Comparison of ENCODE assay signal across 9 cellular contexts in genomic region chr14:23284654-23285529, GRCh38. TPM values are rescaled to one million over a fixed set of nuclear protein-coding genes. Genes with fewer than 3 reads are reported as not detected.
DNase-seq lines count a peak whose midpoint lies in the region; ATAC-seq, FAIRE-seq and TF ChIP-seq lines count a peak whose summit lies in the region.
"Had no signal": no experiment of that assay in that cellular context is flagged by ENCODE, and none has a peak within 500 bp of the region (broad histone marks: within the 10 kb centered on the region; RNA-seq: fewer than 3 reads in every experiment).

No MANE protein-coding gene starts in this region.

- TF ChIP-seq CTCF in endodermal cell (conservative IDR thresholded peaks at IDR 0.05), result no peak
- TF ChIP-seq CTCF in D721Med (IDR thresholded peaks at IDR 0.05; ENCODE audit: insufficient read depth, missing control alignments), result no peak

- peak overlapping the region; percentile 90 for H3K27ac Mint-ChIP-seq in activated CD4-positive, alpha-beta T cell treated with anti-CD3 and anti-CD28 coated beads for 36 hours
- peak overlapping the region; percentile 80 for H3K27ac Mint-ChIP-seq in endodermal cell
- peak overlapping the region; percentile 82 to 97 (median 94) for H3K27ac Mint-ChIP-seq in naive thymus-derived CD8-positive, alpha-beta T cell

- POLR2A ChIA-PET in activated CD4-positive, alpha-beta T cell treated with anti-CD3 and anti-CD28 coated beads for 36 hours (lab: Charles Lee), result interaction anchor here (1.8 kb wide), 1 partner anchor 16 kb away, joined by 10 read pairs; no protein-coding TSS in a partner anchor
- POLR2A ChIA-PET in naive thymus-derived CD8-positive, alpha-beta T cell (lab: Charles Lee), result interaction anchor here (0.6 to 3.8 kb wide), 5 partner anchors 12 to 585 kb away, joined by 3 to 57 read pairs (median 14); partner anchors contain the start of genes CEBPE, PABPN1 and PPP1R3E

- CTCF ChIA-PET in activated CD4-positive, alpha-beta T cell treated with anti-CD3 and anti-CD28 coated beads for 36 hours (lab: Charles Lee), result interaction anchor here (0.7 to 3.1 kb wide), 2 partner anchors 17 to 406 kb away, joined by 3 to 20 read pairs; partner anchors contain the start of gene PPP1R3E

- peaks cover 18% of the 10 kb centered on the region for H3K4me1 Mint-ChIP-seq in activated CD4-positive, alpha-beta T cell treated with anti-CD3 and anti-CD28 coated beads for 36 hours
- peaks cover 30% of the 10 kb centered on the region for H3K4me1 Mint-ChIP-seq in endodermal cell
- H3K4me1 Mint-ChIP-seq in naive thymus-derived CD8-positive, alpha-beta T cell, result peaks cover 6 to 37% (median 33%) of the 10 kb centered on the region in 4 donors

- FAIRE-seq in D721Med (lab: Jason Lieb, UNC), result no peak
- FAIRE-seq: endometrium had no signal

- peak overlapping the region; percentile 87 for H3K4me3 ChIP-seq in endodermal cell (ENCODE audit: low read length)

- no peaks in the 10 kb centered on the region for H3K9me3 ChIP-seq in endodermal cell (ENCODE audit: control insufficient read depth, low read length)

- H3K9ac ChIP-seq in endodermal cell (ENCODE audit: extremely low read depth, low read length, poor library complexity, severe bottlenecking), result peak overlapping the region; percentile 62

- WGBS in endodermal cell (ENCODE audit: insufficient coverage in 1 of 2, insufficient read length in 1 of 2), 2 experiments, result 41 to 44% methylated on average over 4 to 8 of the region's 9 CpGs

- no peak overlapping the region for H3K27ac ChIP-seq in endodermal cell (ENCODE audit: low read depth, low read length)

- no peaks in the 10 kb centered on the region for H3K9me3 Mint-ChIP-seq in activated CD4-positive, alpha-beta T cell treated with anti-CD3 and anti-CD28 coated beads for 36 hours (ENCODE audit: low read depth)
- H3K9me3 Mint-ChIP-seq in endodermal cell, result no peaks in the 10 kb centered on the region
- no peaks in the 10 kb centered on the region for H3K9me3 Mint-ChIP-seq in naive thymus-derived CD8-positive, alpha-beta T cell

- no peaks in the 10 kb centered on the region for H3K27me3 Mint-ChIP-seq in activated CD4-positive, alpha-beta T cell treated with anti-CD3 and anti-CD28 coated beads for 36 hours
- peaks cover 25% of the 10 kb centered on the region for H3K27me3 Mint-ChIP-seq in endodermal cell (ENCODE audit: insufficient read depth)
- no peaks in the 10 kb centered on the region for H3K27me3 Mint-ChIP-seq in naive thymus-derived CD8-positive, alpha-beta T cell

- H3K4me3 Mint-ChIP-seq in activated CD4-positive, alpha-beta T cell treated with anti-CD3 and anti-CD28 coated beads for 36 hours, result peak overlapping the region; percentile 99
- peak overlapping the region; percentile 90 for H3K4me3 Mint-ChIP-seq in endodermal cell
- peak overlapping the region; percentile 90 to 100 (median 98) for H3K4me3 Mint-ChIP-seq in naive thymus-derived CD8-positive, alpha-beta T cell

- intact Hi-C loops in activated CD4-positive, alpha-beta T cell treated with anti-CD3 and anti-CD28 coated beads for 36 hours (cut with DNase I, micrococcal nuclease), result loop anchor here in 1 of 2 experiments (10.0 kb wide), 1 partner anchor 190 kb away; the partner anchor contains the start of genes ACIN1 and C14orf119

- ATAC-seq in activated CD4-positive, alpha-beta T cell treated with anti-CD3 and anti-CD28 coated beads for 36 hours, result peak; percentile 16
- no peak for ATAC-seq in naive thymus-derived CD8-positive, alpha-beta T cell
- ATAC-seq in HG02759 (IDR thresholded peaks at IDR 0.05; ENCODE audit: unreplicated experiment), result no peak
- ATAC-seq in HG03457 (IDR thresholded peaks at IDR 0.05; ENCODE audit: unreplicated experiment), result no peak

- H3K27me3 ChIP-seq in endodermal cell (ENCODE audit: control insufficient read depth, insufficient read depth, low read length, poor library complexity, severe bottlenecking), result peaks cover 14% of the 10 kb centered on the region

- H3K36me3 Mint-ChIP-seq in activated CD4-positive, alpha-beta T cell treated with anti-CD3 and anti-CD28 coated beads for 36 hours (ENCODE audit: low read depth), result peaks cover 10% of the 10 kb centered on the region
- H3K36me3 Mint-ChIP-seq in endodermal cell (ENCODE audit: low read depth), result peaks cover 5% of the 10 kb centered on the region
- H3K36me3 Mint-ChIP-seq in naive thymus-derived CD8-positive, alpha-beta T cell, result no peaks in the 10 kb centered on the region

- no peaks in the 10 kb centered on the region for H3K36me3 ChIP-seq in endodermal cell (ENCODE audit: control insufficient read depth, insufficient read depth, low read length)

- no peaks in the 10 kb centered on the region for H3K4me1 ChIP-seq in endodermal cell (ENCODE audit: control insufficient read depth, insufficient read depth, low read length)

- peak; percentile 34 for DNase-seq in activated CD4-positive, alpha-beta T cell treated with anti-CD3 and anti-CD28 coated beads for 36 hours
- DNase-seq in activated CD4-positive, alpha-beta T cell treated with anti-CD3 and anti-CD28 coated beads, Interleukin-2, amount 50 U/mL, for 1 hour, result no peak
- DNase-seq in SK-MEL-5 (ENCODE audit: low read depth, low spot score), result peak; percentile 15
- no peak for DNase-seq in endodermal cell
- peak in 4 of 10 donors; percentile 7 to 32 (median 20) for DNase-seq in naive thymus-derived CD8-positive, alpha-beta T cell
- DNase-seq in D721Med (ENCODE audit: insufficient read length, low spot score), result no peak

- in situ Hi-C loops in SK-MEL-5 (cut with HindIII; ENCODE audit: low pct_unique_long_range_greater_than_20kb, low sequenced_read_pairs), result no loop called here

RNA-seq across cellular contexts. Expression of gene HOMEZ, which starts 1.0 kb away (rescaled TPM):
- total RNA-seq in activated CD4-positive, alpha-beta T cell treated with anti-CD3 and anti-CD28 coated beads for 36 hours, result 10 to 100 TPM; 13.7 to 17.5 TPM
- total RNA-seq in SK-MEL-5 (2014; rRNA removed; shearing (Covaris generic)), result 12.8 TPM in 2 replicates
- 8.8 and 9.3 TPM in 2 replicates for polyA plus RNA-seq in SK-MEL-5 (2015; cell fraction: cytosol; rRNA removed)
- polyA plus RNA-seq in SK-MEL-5 (2015; cell fraction: nucleus; rRNA removed), result 4.4 and 7.8 TPM in 2 replicates
- 10 to 100 TPM; 23.8 to 32.0 TPM for total RNA-seq in endodermal cell
- polyA plus RNA-seq in endodermal cell (2013, experiment 1 of 2), result 16.6 TPM
- 15.4 TPM for polyA plus RNA-seq in endodermal cell (2013, experiment 2 of 2)
- total RNA-seq in naive thymus-derived CD8-positive, alpha-beta T cell, result 10 to 100 TPM; 15.4 to 16.0 TPM
- 1 to 10 TPM; 3.9 to 6.1 (median 5.9) TPM for polyA plus RNA-seq in naive thymus-derived CD8-positive, alpha-beta T cell

RNA-seq across cellular contexts. Expression of gene PPP1R3E, which starts 17.8 kb away (rescaled TPM):
- 10 to 100 TPM; 30.9 to 44.6 TPM for total RNA-seq in activated CD4-positive, alpha-beta T cell treated with anti-CD3 and anti-CD28 coated beads for 36 hours
- total RNA-seq in SK-MEL-5 (2014; rRNA removed; shearing (Covaris generic)), result 3.6 and 3.9 TPM in 2 replicates
- polyA plus RNA-seq in SK-MEL-5 (2015; cell fraction: cytosol; rRNA removed), result 1.8 and 5.1 TPM in 2 replicates
- polyA plus RNA-seq in SK-MEL-5 (2015; cell fraction: nucleus; rRNA removed), result 40.4 and 64.7 TPM in 2 replicates
- 1 to 10 TPM; 5.7 to 6.5 TPM for total RNA-seq in endodermal cell
- polyA plus RNA-seq in endodermal cell (2013, experiment 1 of 2), result 9.8 TPM
- polyA plus RNA-seq in endodermal cell (2013, experiment 2 of 2), result 9.6 TPM
- 100 to 1,000 TPM; 113 to 119 TPM for total RNA-seq in naive thymus-derived CD8-positive, alpha-beta T cell
- 1 to 10 TPM; 2.6 to 3.1 (median 3.1) TPM for polyA plus RNA-seq in naive thymus-derived CD8-positive, alpha-beta T cell

RNA-seq across cellular contexts. Expression of gene BCL2L2, which starts 21.7 kb away (rescaled TPM):
- 1 to 10 TPM in 1 of 2 experiments, under 1 TPM in 1; 0.73 to 1.2 TPM for total RNA-seq in activated CD4-positive, alpha-beta T cell treated with anti-CD3 and anti-CD28 coated beads for 36 hours
- 19.1 and 20.9 TPM in 2 replicates for total RNA-seq in SK-MEL-5 (2014; rRNA removed; shearing (Covaris generic))
- 54.4 and 61.3 TPM in 2 replicates for polyA plus RNA-seq in SK-MEL-5 (2015; cell fraction: cytosol; rRNA removed)
- 63.6 and 82.9 TPM in 2 replicates for polyA plus RNA-seq in SK-MEL-5 (2015; cell fraction: nucleus; rRNA removed)
- 10 to 100 TPM; 21.9 to 29.5 TPM for total RNA-seq in endodermal cell
- polyA plus RNA-seq in endodermal cell (2013, experiment 1 of 2), result 20.2 TPM
- polyA plus RNA-seq in endodermal cell (2013, experiment 2 of 2), result 15.5 TPM
- total RNA-seq in naive thymus-derived CD8-positive, alpha-beta T cell, result 1 to 10 TPM; 3.8 to 4.2 TPM
- polyA plus RNA-seq in naive thymus-derived CD8-positive, alpha-beta T cell, result not detected

RNA-seq across cellular contexts. Expression of gene PABPN1, which starts 36.4 kb away (rescaled TPM):
- 100 to 1,000 TPM; 237 to 338 TPM for total RNA-seq in activated CD4-positive, alpha-beta T cell treated with anti-CD3 and anti-CD28 coated beads for 36 hours
- 45.9 and 50.8 TPM in 2 replicates for total RNA-seq in SK-MEL-5 (2014; rRNA removed; shearing (Covaris generic))
- polyA plus RNA-seq in SK-MEL-5 (2015; cell fraction: cytosol; rRNA removed), result 68.4 and 71.6 TPM in 2 replicates
- polyA plus RNA-seq in SK-MEL-5 (2015; cell fraction: nucleus; rRNA removed), result 330 and 366 TPM in 2 replicates
- 100 to 1,000 TPM; 293 TPM for total RNA-seq in endodermal cell
- polyA plus RNA-seq in endodermal cell (2013, experiment 1 of 2), result 295 TPM
- polyA plus RNA-seq in endodermal cell (2013, experiment 2 of 2), result 251 TPM
- total RNA-seq in naive thymus-derived CD8-positive, alpha-beta T cell, result 100 to 1,000 TPM; 214 to 218 TPM
- 10 to 100 TPM; 84.3 to 96.9 (median 88.5) TPM for polyA plus RNA-seq in naive thymus-derived CD8-positive, alpha-beta T cell

RNA-seq across cellular contexts. Expression of gene RNF212B, which starts 47.2 kb away (rescaled TPM):
- total RNA-seq in activated CD4-positive, alpha-beta T cell treated with anti-CD3 and anti-CD28 coated beads for 36 hours, result not detected
- total RNA-seq in SK-MEL-5 (2014; rRNA removed; shearing (Covaris generic)), result not detected in 2 replicates
- polyA plus RNA-seq in SK-MEL-5 (2015; cell fraction: cytosol; rRNA removed), result not detected in 2 replicates
- polyA plus RNA-seq in SK-MEL-5 (2015; cell fraction: nucleus; rRNA removed), result not detected in 2 replicates
- total RNA-seq in endodermal cell, result not detected
- not detected for polyA plus RNA-seq in endodermal cell (2013, experiment 1 of 2)
- not detected for polyA plus RNA-seq in endodermal cell (2013, experiment 2 of 2)
- total RNA-seq in naive thymus-derived CD8-positive, alpha-beta T cell, result not detected
- polyA plus RNA-seq in naive thymus-derived CD8-positive, alpha-beta T cell, result not detected

Comparison
In these comparisons a context has a peak if more than half of its experiments do, and no peak if none do; other contexts are left out.
1. DNase-seq: peak in activated CD4-positive, alpha-beta T cell treated with anti-CD3 and anti-CD28 coated beads for 36 hours (single experiment) and SK-MEL-5 (single experiment); none in activated CD4-positive, alpha-beta T cell treated with anti-CD3 and anti-CD28 coated beads, Interleukin-2, amount 50 U/mL, for 1 hour (single experiment), endodermal cell (single experiment) and D721Med (single experiment).
2. Peak in every context shown above with its lines, with median percentiles within 50 percentile points of each other: H3K27ac Mint-ChIP-seq and H3K4me3 Mint-ChIP-seq.